In the genomic region with DNA sequence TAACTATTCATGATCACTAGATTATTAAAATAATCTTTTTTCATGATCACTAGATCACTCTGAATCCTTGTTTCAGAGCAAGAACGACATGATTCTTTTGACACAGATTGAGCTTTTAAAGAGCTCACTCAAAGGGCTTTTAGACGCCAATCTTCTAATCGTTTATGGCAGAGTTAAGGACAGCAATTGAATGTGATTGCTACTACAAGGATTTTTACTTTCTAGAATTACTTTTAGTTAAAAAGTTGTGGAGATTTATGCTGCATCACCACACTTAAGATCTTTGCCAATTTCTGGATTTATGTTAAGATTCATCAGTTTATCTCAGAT, we compare ENCODE assay signal across 8 cellular contexts. TPM values are rescaled to one million over a fixed set of nuclear protein-coding genes. Genes with fewer than 3 reads are reported as not detected.
A peak's percentile ranks its signal among the peaks of the same experiment; 100 is the strongest.
DNase-seq lines count a peak whose midpoint lies in the region; ATAC-seq and TF ChIP-seq lines count a peak whose summit lies in the region.

No MANE protein-coding gene starts in this region.

- H2AK5ac ChIP-seq in H9 (ENCODE audit: insufficient read length, low read length) = no peak overlapping the region

- H3K9me3 Mint-ChIP-seq in H9 = no peaks in the 10 kb centered on the region; a peak in 1 of 5 replicates
- no peaks in the 10 kb centered on the region for H3K9me3 Mint-ChIP-seq in activated CD8-positive, alpha-beta T cell treated with anti-CD3 and anti-CD28 coated beads for 36 hours

- no peak overlapping the region for H3K9ac ChIP-seq in H9 (ENCODE audit: extremely low read depth, insufficient read length, low read length)
- H3K9ac ChIP-seq in iPS-20b (ENCODE audit: low read depth, low read length) = peak overlapping the region; percentile 100; the same call in 1 of the 2 replicates

- no peaks in the 10 kb centered on the region for H4K20me1 ChIP-seq in H9 (ENCODE audit: control insufficient read depth, insufficient read depth, insufficient read length)

- WGBS in H9 (ENCODE audit: extremely low coverage, insufficient read length, low lambda C conversion rate) = no CpG with 5 or more reads among the region's 3 CpGs

- intact Hi-C loops in activated CD8-positive, alpha-beta T cell treated with anti-CD3 and anti-CD28 coated beads for 36 hours (cut with micrococcal nuclease) = no loop called here

- H3K27ac ChIP-seq in H9 (ENCODE audit: insufficient read length, low read depth, low read length) (no peak overlapping the region), iPS-20b (ENCODE audit: low read length) (no peak overlapping the region)

- H4K91ac ChIP-seq in H9 (ENCODE audit: insufficient read length, low read depth, low read length) = no peak overlapping the region

- H3K18ac ChIP-seq in H9 (ENCODE audit: insufficient read length, low read depth, low read length) = no peak overlapping the region

- H3K79me2 ChIP-seq in H9 (ENCODE audit: insufficient read depth, low read length) = peaks cover 7% of the 10 kb centered on the region; the same call in 1 of the 2 replicates

- peaks cover 10 to 19% of the 10 kb centered on the region in 2 experiments for H3K4me1 Mint-ChIP-seq in H9
- H3K4me1 Mint-ChIP-seq in activated CD8-positive, alpha-beta T cell treated with anti-CD3 and anti-CD28 coated beads for 36 hours (ENCODE audit: low read depth) = peaks cover 37% of the 10 kb centered on the region

- H2BK120ac ChIP-seq in H9 (ENCODE audit: low read depth, low read length, poor library complexity, severe bottlenecking) = no peak overlapping the region

- H3K27me3 Mint-ChIP-seq in H9 (ENCODE audit: low read depth) = no peaks in the 10 kb centered on the region; the same call in 1 of the 2 replicates
- no peaks in the 10 kb centered on the region for H3K27me3 Mint-ChIP-seq in activated CD8-positive, alpha-beta T cell treated with anti-CD3 and anti-CD28 coated beads for 36 hours

- H3K4ac ChIP-seq in H9 (ENCODE audit: low read depth, low read length) = no peak overlapping the region

- peak overlapping the region in 1 of 3 experiments; percentile 100; a peak in 1 of 7 replicates for H3K27ac Mint-ChIP-seq in H9
- H3K27ac Mint-ChIP-seq in activated CD8-positive, alpha-beta T cell treated with anti-CD3 and anti-CD28 coated beads for 36 hours = peak overlapping the region; percentile 100

- no peak overlapping the region for H3K14ac ChIP-seq in H9 (ENCODE audit: insufficient read depth, low read length)

- H3K9me3 ChIP-seq in H9 (ENCODE audit: control insufficient read depth, low read depth, low read length) (no peaks in the 10 kb centered on the region), iPS-20b (ENCODE audit: insufficient read depth, low read depth, low read length) (no peaks in the 10 kb centered on the region)

- H2BK12ac ChIP-seq in H9 (ENCODE audit: insufficient read length, low read depth, low read length) = no peak overlapping the region

- no peak overlapping the region for H2BK20ac ChIP-seq in H9 (ENCODE audit: low read depth, low read length, poor library complexity, severe bottlenecking)

- POLR2A ChIA-PET in activated CD8-positive, alpha-beta T cell treated with anti-CD3 and anti-CD28 coated beads for 36 hours (lab: Charles Lee) = interaction anchor here (1.1 kb wide), 2 partner anchors 10 to 57 kb away, joined by 4 read pairs; partner anchors contain the start of gene SUPT20H

- TF ChIP-seq CTCF in AG10803 (conservative IDR thresholded peaks at IDR 0.05; ENCODE audit: low read length) (no peak), H9 (conservative IDR thresholded peaks at IDR 0.05) (no peak)
- no peak for TF ChIP-seq CTCF in activated CD8-positive, alpha-beta T cell treated with anti-CD3 and anti-CD28 coated beads for 36 hours (IDR thresholded peaks at IDR 0.05)

- no peak overlapping the region for H4K5ac ChIP-seq in H9 (ENCODE audit: insufficient read length, low read depth, low read length)

- peaks cover 3% of the 10 kb centered on the region for H3K23me2 ChIP-seq in H9 (ENCODE audit: insufficient read length, low read depth, low read length, poor library complexity, severe bottlenecking)

- H3K4me1 ChIP-seq in H9 (ENCODE audit: insufficient read depth, low read length) (no peaks in the 10 kb centered on the region), iPS-20b (ENCODE audit: insufficient read depth, low read length) (peaks cover 12% of the 10 kb centered on the region; the same call in 1 of the 2 replicates)

- H3K4me2 ChIP-seq in H9 (ENCODE audit: insufficient read depth, insufficient read length, low read length) = peak overlapping the region; percentile 86

- no peak overlapping the region for H2AFZ ChIP-seq in H9 (ENCODE audit: low read length)

- no peak overlapping the region for H3K23ac ChIP-seq in H9 (ENCODE audit: insufficient read length, low read depth, low read length)

- CTCF ChIA-PET in activated CD8-positive, alpha-beta T cell treated with anti-CD3 and anti-CD28 coated beads for 36 hours (lab: Charles Lee) = interaction anchor here (2.0 kb wide), 1 partner anchor 144 kb away, joined by 5 read pairs; no protein-coding TSS in a partner anchor

- H3K4me3 ChIP-seq in AG10803 (ENCODE audit: low read length) = peak overlapping the region; percentile 90
- peak overlapping the region; percentile 99 for H3K4me3 ChIP-seq in iPS-20b (ENCODE audit: low read length)

- H3K56ac ChIP-seq in H9 (ENCODE audit: insufficient read length, low read depth, low read length) = no peak overlapping the region

- H3T11ph ChIP-seq in H9 (ENCODE audit: low read length) = no peak overlapping the region

- peak overlapping the region; percentile 100 for H3K4me3 Mint-ChIP-seq in H9
- peak overlapping the region; percentile 99 for H3K4me3 Mint-ChIP-seq in activated CD8-positive, alpha-beta T cell treated with anti-CD3 and anti-CD28 coated beads for 36 hours

- DNase-seq in AG10803 (ENCODE audit: low read depth) (no peak), H9 (no peak), cerebellum (ENCODE audit: low spot score) (no peak), AG20443 (ENCODE audit: low spot score) (no peak)
- no peak for DNase-seq in activated CD8-positive, alpha-beta T cell treated with anti-CD3 and anti-CD28 coated beads for 36 hours
- no peak for DNase-seq in stimulated activated CD4-positive, alpha-beta T cell treated with anti-CD3 and anti-CD28 coated beads, Interleukin-4, amount 100 ng/mL, for 1 hour

- H3K79me1 ChIP-seq in H9 (ENCODE audit: insufficient read depth, low read depth, low read length, poor library complexity, severe bottlenecking) = no peaks in the 10 kb centered on the region

- H2BK15ac ChIP-seq in H9 (ENCODE audit: low read depth, low read length) = no peak overlapping the region

- no peak overlapping the region for H4K8ac ChIP-seq in H9 (replicated peaks; ENCODE audit: insufficient read length, low read depth, low read length)

- no peaks in the 10 kb centered on the region for H3K27me3 ChIP-seq in H9 (ENCODE audit: insufficient read depth, low read length)
- no peaks in the 10 kb centered on the region for H3K27me3 ChIP-seq in iPS-20b (ENCODE audit: insufficient read depth, low read length)

- H2BK5ac ChIP-seq in H9 (ENCODE audit: insufficient read length, low read length) = no peak overlapping the region

- ATAC-seq in activated CD8-positive, alpha-beta T cell treated with anti-CD3 and anti-CD28 coated beads for 36 hours = no peak
- no peak for ATAC-seq in GM18873 (IDR thresholded peaks at IDR 0.05; ENCODE audit: low FRiP score, unreplicated experiment)

- H3K36me3 ChIP-seq in iPS-20b (ENCODE audit: insufficient read depth, low read depth, low read length) = peaks cover 47% of the 10 kb centered on the region

- peaks cover 19 to 45% (median 39%) of the 10 kb centered on the region in 3 experiments for H3K36me3 Mint-ChIP-seq in H9 (ENCODE audit: insufficient read depth in 1 of 3, low read depth in 3 of 3)
- peaks cover 53% of the 10 kb centered on the region for H3K36me3 Mint-ChIP-seq in activated CD8-positive, alpha-beta T cell treated with anti-CD3 and anti-CD28 coated beads for 36 hours (ENCODE audit: low read depth)

RNA-seq across cellular contexts. Expression of gene EXOSC8, which starts 1.3 kb away (rescaled TPM):
- total RNA-seq in H9 (2021) (87.3 and 91.9 TPM in 2 replicates), cerebellum (26.5 TPM)
- total RNA-seq in activated CD8-positive, alpha-beta T cell treated with anti-CD3 and anti-CD28 coated beads for 36 hours = 100 to 1,000 TPM; 168 to 170 TPM

RNA-seq across cellular contexts. Expression of gene ALG5, which starts 2.7 kb away (rescaled TPM):
- 23.3 and 27.0 TPM in 2 replicates for total RNA-seq in H9 (2021)
- 10 to 100 TPM; 25.5 to 26.8 TPM for total RNA-seq in activated CD8-positive, alpha-beta T cell treated with anti-CD3 and anti-CD28 coated beads for 36 hours
- 20.5 TPM for total RNA-seq in cerebellum

RNA-seq across cellular contexts. Expression of gene SUPT20H, which starts 57.6 kb away (rescaled TPM):
- 58.0 and 59.5 TPM in 2 replicates for total RNA-seq in H9 (2021)
- 10 to 100 TPM; 59.6 to 63.4 TPM for total RNA-seq in activated CD8-positive, alpha-beta T cell treated with anti-CD3 and anti-CD28 coated beads for 36 hours
- total RNA-seq in cerebellum = 124 TPM
